ENCODE assay signal across 15 cellular contexts in the genomic region with DNA sequence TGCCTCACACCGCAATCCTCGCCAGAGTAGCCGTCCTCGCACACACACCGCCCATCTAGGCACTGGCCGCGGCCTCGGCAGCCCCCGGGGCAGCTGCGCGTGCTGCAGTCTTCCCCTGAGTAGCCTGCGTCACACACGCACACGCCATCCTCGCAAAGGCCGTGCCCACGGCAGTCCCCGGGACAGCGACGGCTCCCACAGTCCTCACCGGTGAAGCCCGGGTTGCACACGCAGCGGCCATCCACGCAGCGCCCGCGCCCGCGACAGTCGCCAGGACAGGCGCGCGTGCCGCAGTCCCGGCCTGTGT. TPM values are rescaled to one million over a fixed set of nuclear protein-coding genes. Genes with fewer than 3 reads are reported as not detected.
DNase-seq lines count a peak whose midpoint lies in the region; ATAC-seq, FAIRE-seq and TF ChIP-seq lines count a peak whose summit lies in the region.
"Had no signal": no experiment of that assay in that cellular context is flagged by ENCODE, and none has a peak within 500 bp of the region (broad histone marks: within the 10 kb centered on the region; RNA-seq: fewer than 3 reads in every experiment).

No MANE protein-coding gene starts in this region.

- H2AFZ ChIP-seq in keratinocyte (ENCODE audit: control insufficient read depth, low read length): no peak overlapping the region

- H3K79me2 ChIP-seq in keratinocyte (ENCODE audit: control insufficient read depth, insufficient read depth, low read length): no peaks in the 10 kb centered on the region

- no peaks in the 10 kb centered on the region for H3K9me1 ChIP-seq in keratinocyte (ENCODE audit: control insufficient read depth, extremely low read depth, insufficient read depth, low read length)

- H3K9me3 ChIP-seq in RWPE2 (ENCODE audit: severe bottlenecking) (no peaks in the 10 kb centered on the region), keratinocyte (ENCODE audit: control insufficient read depth, low read depth, low read length) (no peaks in the 10 kb centered on the region), skeletal muscle tissue (ENCODE audit: control insufficient read depth in 3 of 3, low read length in 3 of 3) (no peaks in the 10 kb centered on the region)
- H3K9me3 ChIP-seq: BLaER1, gastroesophageal sphincter, HAP-1, Peyer's patch had no signal

- H3K27me3 ChIP-seq in H7 (ENCODE audit: control insufficient read depth, insufficient read depth, low read length) (no peaks in the 10 kb centered on the region), RWPE2 (ENCODE audit: insufficient read depth, poor library complexity, severe bottlenecking) (peaks cover 30% of the 10 kb centered on the region), keratinocyte (ENCODE audit: control insufficient read depth, extremely low read depth, insufficient read depth, low read length) (peaks cover 35% of the 10 kb centered on the region), skeletal muscle tissue (ENCODE audit: control insufficient read depth in 3 of 3, insufficient read depth in 3 of 3, low read length in 3 of 3) (peaks cover 23 to 35% (median 29%) of the 10 kb centered on the region in 3 donors)
- H3K27me3 ChIP-seq: BLaER1 had no signal

- peak overlapping the region; percentile 30 for H3K4me2 ChIP-seq in keratinocyte (ENCODE audit: control insufficient read depth, extremely low read depth, insufficient read depth, low read depth, low read length)
- H3K4me2 ChIP-seq: BLaER1 had no signal

- H3K9ac ChIP-seq in keratinocyte (ENCODE audit: control insufficient read depth, extremely low read depth, insufficient read depth, low read length) (no peak overlapping the region), skeletal muscle tissue (ENCODE audit: low read depth in 1 of 3, low read length in 3 of 3) (peak overlapping the region in 1 of 3 donors; percentile 54)
- H3K9ac ChIP-seq: BLaER1 had no signal

- no peak for TF ChIP-seq CTCF in RWPE2 (IDR thresholded peaks at IDR 0.05; ENCODE audit: poor library complexity, severe bottlenecking)
- TF ChIP-seq CTCF in keratinocyte (optimal IDR thresholded peaks at IDR 0.05 in 1 of 3, IDR thresholded peaks at IDR 0.05 in 1 of 3, conservative IDR thresholded peaks at IDR 0.05 in 1 of 3; ENCODE audit: extremely low read depth in 1 of 3, insufficient read depth in 2 of 3, low read length in 3 of 3): no peak

- H3K4me3 ChIP-seq in H7 (ENCODE audit: insufficient read depth, low read depth, low read length) (no peak overlapping the region), RWPE2 (ENCODE audit: severe bottlenecking) (no peak overlapping the region), keratinocyte (ENCODE audit: control insufficient read depth in 2 of 3, extremely low read depth in 1 of 3, insufficient read depth in 2 of 3, low read depth in 1 of 3, low read length in 3 of 3) (peak overlapping the region in 1 of 3 experiments; percentile 17), skeletal muscle tissue (ENCODE audit: low read length in 3 of 3) (peak overlapping the region in 2 of 3 donors; percentile 35 to 36)
- H3K4me3 ChIP-seq: BLaER1, HAP-1, Peyer's patch had no signal

- FAIRE-seq in keratinocyte (lab: Jason Lieb, UNC): no peak

- H3K4me1 ChIP-seq in RWPE2 (ENCODE audit: insufficient read depth, poor library complexity, severe bottlenecking) (no peaks in the 10 kb centered on the region), keratinocyte (ENCODE audit: control insufficient read depth, extremely low read depth, insufficient read depth, low read length) (peaks cover 5% of the 10 kb centered on the region), skeletal muscle tissue (ENCODE audit: control insufficient read depth in 3 of 3, insufficient read depth in 3 of 3, low read length in 3 of 3) (peaks cover 3 to 22% (median 21%) of the 10 kb centered on the region in 3 donors)
- H3K4me1 ChIP-seq: BLaER1, HAP-1 had no signal

- H3K36me3 ChIP-seq in H7 (replicated peaks; ENCODE audit: control insufficient read depth, insufficient read depth, low read length) (no peaks in the 10 kb centered on the region), RWPE2 (ENCODE audit: low read depth) (no peaks in the 10 kb centered on the region), keratinocyte (ENCODE audit: control insufficient read depth in 2 of 2, extremely low read depth in 1 of 2, insufficient read depth in 2 of 2, low read length in 2 of 2) (no peaks in the 10 kb centered on the region), skeletal muscle tissue (ENCODE audit: control insufficient read depth in 3 of 3, insufficient read depth in 3 of 3, low read length in 3 of 3) (peaks cover 0 to 19% (median 10%) of the 10 kb centered on the region in 3 donors)
- H3K36me3 ChIP-seq: BLaER1, HAP-1, Peyer's patch had no signal

- DNase-seq in H7 (peak; percentile 61), RWPE2 (ENCODE audit: low spot score) (no peak), keratinocyte (ENCODE audit: low read depth, low spot score) (no peak), germinal center (ENCODE audit: low spot score) (no peak)
- DNase-seq: NCI-H2081 treated with DMSO at 0.1 percent for 48 hours, Peyer's patch, SW 1271 had no signal

- H3K27ac ChIP-seq in RWPE2 (ENCODE audit: poor library complexity, severe bottlenecking) (no peak overlapping the region), keratinocyte (ENCODE audit: control insufficient read depth, insufficient read depth, low read length) (no peak overlapping the region), skeletal muscle tissue (ENCODE audit: low read depth, low read length) (no peak overlapping the region)
- H3K27ac ChIP-seq: BLaER1, Peyer's patch, VCaP had no signal

- H4K20me1 ChIP-seq in keratinocyte (ENCODE audit: control insufficient read depth, extremely low read depth, insufficient read depth, low read length): no peaks in the 10 kb centered on the region
- H4K20me1 ChIP-seq: BLaER1 had no signal

- dilution Hi-C loops in keratinocyte (cut with MboI; ENCODE audit: extremely low pct_ligation_motif_present, low sequenced_read_pairs): no loop called here

- ATAC-seq in RWPE2 (ENCODE audit: low read depth) (peak; percentile 40), GM19467 (IDR thresholded peaks at IDR 0.05; ENCODE audit: unreplicated experiment) (no peak), HG03135 (IDR thresholded peaks at IDR 0.05; ENCODE audit: unreplicated experiment) (no peak)
- ATAC-seq: gastroesophageal sphincter had no signal

RNA-seq across cellular contexts. Expression of a gene that starts 13.1 kb away (rescaled TPM):
- total RNA-seq in H7 (2014; rRNA removed; shearing (Covaris generic)): 2.7 and 4.4 TPM in 2 replicates
- 0.02 to 0.25 TPM (median 0.06 TPM) in 3 replicates for polyA plus RNA-seq in keratinocyte
- polyA plus RNA-seq in keratinocyte (2011; ENCODE audit: low read depth): 1.2 TPM
- 0.01 TPM in 2 replicates for polyA plus RNA-seq in keratinocyte (2011; cell fraction: cytosol; rRNA removed)
- 0.22 and 0.29 TPM in 2 replicates for polyA plus RNA-seq in keratinocyte (2011; cell fraction: nucleus; rRNA removed)
- 0.17 and 1.5 TPM in 2 replicates for polyA plus RNA-seq in keratinocyte (2012; ENCODE audit: low replicate concordance)
- under 0.01 to 0.43 TPM (median 0.30 TPM) in 3 replicates for polyA minus RNA-seq in keratinocyte
- not detected for polyA minus RNA-seq in keratinocyte (2011; cell fraction: cytosol; rRNA and poly(A)+ RNA removed)
- 0.39 and 0.95 TPM in 2 replicates for polyA minus RNA-seq in keratinocyte (2011; cell fraction: nucleus; rRNA and poly(A)+ RNA removed)
- total RNA-seq in skeletal muscle tissue: 130 TPM

RNA-seq across cellular contexts. Expression of a gene that starts 32.0 kb away (rescaled TPM):
- 25.1 and 26.2 TPM in 2 replicates for total RNA-seq in H7 (2014; rRNA removed; shearing (Covaris generic))
- polyA plus RNA-seq in keratinocyte: 30.4 to 51.2 TPM (median 37.9 TPM) in 3 replicates
- 35.1 TPM for polyA plus RNA-seq in keratinocyte (2011; ENCODE audit: low read depth)
- polyA plus RNA-seq in keratinocyte (2011; cell fraction: cytosol; rRNA removed): 23.5 and 24.3 TPM in 2 replicates
- 132 and 149 TPM in 2 replicates for polyA plus RNA-seq in keratinocyte (2011; cell fraction: nucleus; rRNA removed)
- polyA plus RNA-seq in keratinocyte (2012; ENCODE audit: low replicate concordance): 46.0 and 46.4 TPM in 2 replicates
- polyA minus RNA-seq in keratinocyte: 29.9 to 82.1 TPM (median 35.2 TPM) in 3 replicates
- 23.4 TPM for polyA minus RNA-seq in keratinocyte (2011; cell fraction: cytosol; rRNA and poly(A)+ RNA removed)
- polyA minus RNA-seq in keratinocyte (2011; cell fraction: nucleus; rRNA and poly(A)+ RNA removed): 42.1 and 71.6 TPM in 2 replicates
- total RNA-seq in skeletal muscle tissue: 14.1 TPM

RNA-seq across cellular contexts. Expression of a gene that starts 34.0 kb away (rescaled TPM):
- 12.5 and 12.8 TPM in 2 replicates for total RNA-seq in H7 (2014; rRNA removed; shearing (Covaris generic))
- polyA plus RNA-seq in keratinocyte: 4.2 to 5.6 TPM (median 4.9 TPM) in 3 replicates
- polyA plus RNA-seq in keratinocyte (2011; ENCODE audit: low read depth): 1.9 TPM
- 2.7 and 3.7 TPM in 2 replicates for polyA plus RNA-seq in keratinocyte (2011; cell fraction: cytosol; rRNA removed)
- polyA plus RNA-seq in keratinocyte (2011; cell fraction: nucleus; rRNA removed): 4.7 and 5.5 TPM in 2 replicates
- polyA plus RNA-seq in keratinocyte (2012; ENCODE audit: low replicate concordance): 5.9 and 8.6 TPM in 2 replicates
- polyA minus RNA-seq in keratinocyte: 2.2 to 6.9 TPM (median 3.8 TPM) in 3 replicates
- polyA minus RNA-seq in keratinocyte (2011; cell fraction: cytosol; rRNA and poly(A)+ RNA removed): 1.9 TPM
- 0.93 and 1.8 TPM in 2 replicates for polyA minus RNA-seq in keratinocyte (2011; cell fraction: nucleus; rRNA and poly(A)+ RNA removed)
- total RNA-seq in skeletal muscle tissue: 5.7 TPM

RNA-seq across cellular contexts. Expression of a gene that starts 55.7 kb away (rescaled TPM):
- 0.14 TPM in 1 of 2 replicates, not detected in the other for total RNA-seq in H7 (2014; rRNA removed; shearing (Covaris generic))
- 0.09 to 0.17 TPM (median 0.09 TPM) in 3 replicates for polyA plus RNA-seq in keratinocyte
- 0.39 TPM for polyA plus RNA-seq in keratinocyte (2011; ENCODE audit: low read depth)
- polyA plus RNA-seq in keratinocyte (2011; cell fraction: cytosol; rRNA removed): 0.05 and 0.08 TPM in 2 replicates
- polyA plus RNA-seq in keratinocyte (2011; cell fraction: nucleus; rRNA removed): 0.74 and 1.0 TPM in 2 replicates
- polyA plus RNA-seq in keratinocyte (2012; ENCODE audit: low replicate concordance): 0.38 and 0.66 TPM in 2 replicates
- polyA minus RNA-seq in keratinocyte: not detected in 3 replicates
- not detected for polyA minus RNA-seq in keratinocyte (2011; cell fraction: cytosol; rRNA and poly(A)+ RNA removed)
- not detected in 2 replicates for polyA minus RNA-seq in keratinocyte (2011; cell fraction: nucleus; rRNA and poly(A)+ RNA removed)
- total RNA-seq in skeletal muscle tissue: not detected

RNA-seq across cellular contexts. Expression of a gene that starts 57.8 kb away (rescaled TPM):
- total RNA-seq in H7 (2014; rRNA removed; shearing (Covaris generic)): 0.11 TPM in 1 of 2 replicates, not detected in the other
- 0.04 to 0.05 TPM in 2 of 3 replicates, not detected in the other for polyA plus RNA-seq in keratinocyte
- polyA plus RNA-seq in keratinocyte (2011; ENCODE audit: low read depth): not detected
- not detected in 2 replicates for polyA plus RNA-seq in keratinocyte (2011; cell fraction: cytosol; rRNA removed)
- polyA plus RNA-seq in keratinocyte (2011; cell fraction: nucleus; rRNA removed): 0.05 and 0.35 TPM in 2 replicates
- polyA plus RNA-seq in keratinocyte (2012; ENCODE audit: low replicate concordance): 0.11 TPM in 1 of 2 replicates, not detected in the other
- polyA minus RNA-seq in keratinocyte: 0.07 to 1.2 TPM in 2 of 3 replicates, not detected in the other
- not detected for polyA minus RNA-seq in keratinocyte (2011; cell fraction: cytosol; rRNA and poly(A)+ RNA removed)
- polyA minus RNA-seq in keratinocyte (2011; cell fraction: nucleus; rRNA and poly(A)+ RNA removed): not detected in 2 replicates
- not detected for total RNA-seq in skeletal muscle tissue
- total RNA-seq: lung microvascular endothelial cell had no signal

Comparison
In these comparisons a context has a peak if more than half of its experiments do, and no peak if none do; other contexts are left out.
1. H3K4me3 ChIP-seq: peak in skeletal muscle tissue (2 of 3); none in H7 (single experiment) and RWPE2 (single experiment).
2. RNA of a gene that starts 13.1 kb away (total RNA-seq): 130 TPM in skeletal muscle tissue (single experiment); 2.7 to 4.4 TPM in H7; every median in the first group is over 10 times any median in the second.